ENCODE assay signal across 1 cellular context in genomic region chr19:40805258-40805868, GRCh38.
TF ChIP-seq lines count a peak whose summit lies in the region.

No MANE protein-coding gene starts in this region.

TF ChIP-seq in K562, 482 proteins besides CTCF, POLR2A, EP300 and RAD21:
- TF ChIP-seq BCOR (IDR thresholded peaks at IDR 0.05) (no peak), ZFX (CRISPR knock-in tag; IDR thresholded peaks at IDR 0.05) (no peak), NBN (IDR thresholded peaks at IDR 0.05; ENCODE audit: low read depth) (no peak), ZNF311 (CRISPR knock-in tag; IDR thresholded peaks at IDR 0.05) (no peak), ZNF75A (CRISPR knock-in tag; IDR thresholded peaks at IDR 0.05) (no peak), ZNF583 (CRISPR knock-in tag; IDR thresholded peaks at IDR 0.05) (no peak), ZBED1 (IDR thresholded peaks at IDR 0.05) (no peak), PTTG1 (tag; IDR thresholded peaks at IDR 0.05; ENCODE audit: low read depth) (no peak), PHF8 (IDR thresholded peaks at IDR 0.05; ENCODE audit: borderline replicate concordance, low read length) (no peak), HNRNPH1 (optimal IDR thresholded peaks at IDR 0.05; ENCODE audit: low read depth, low read length) (no peak), SNAPC5 (CRISPR knock-in tag; IDR thresholded peaks at IDR 0.05) (no peak), ETV6 (IDR thresholded peaks at IDR 0.05; ENCODE audit: borderline replicate concordance in 1 of 2, low read depth in 2 of 2, low read length in 1 of 2) (no peak), ETV6 (CRISPR knock-in tag; IDR thresholded peaks at IDR 0.05; ENCODE audit: borderline replicate concordance) (no peak), RBBP5 (IDR thresholded peaks at IDR 0.05; ENCODE audit: borderline replicate concordance, insufficient read depth, low read length, poor library complexity, severe bottlenecking) (no peak), BMI1 (IDR thresholded peaks at IDR 0.05; ENCODE audit: low read length) (no peak), SRF (CRISPR knock-in tag; IDR thresholded peaks at IDR 0.05) (no peak)
- TF ChIP-seq, protein P1, sequence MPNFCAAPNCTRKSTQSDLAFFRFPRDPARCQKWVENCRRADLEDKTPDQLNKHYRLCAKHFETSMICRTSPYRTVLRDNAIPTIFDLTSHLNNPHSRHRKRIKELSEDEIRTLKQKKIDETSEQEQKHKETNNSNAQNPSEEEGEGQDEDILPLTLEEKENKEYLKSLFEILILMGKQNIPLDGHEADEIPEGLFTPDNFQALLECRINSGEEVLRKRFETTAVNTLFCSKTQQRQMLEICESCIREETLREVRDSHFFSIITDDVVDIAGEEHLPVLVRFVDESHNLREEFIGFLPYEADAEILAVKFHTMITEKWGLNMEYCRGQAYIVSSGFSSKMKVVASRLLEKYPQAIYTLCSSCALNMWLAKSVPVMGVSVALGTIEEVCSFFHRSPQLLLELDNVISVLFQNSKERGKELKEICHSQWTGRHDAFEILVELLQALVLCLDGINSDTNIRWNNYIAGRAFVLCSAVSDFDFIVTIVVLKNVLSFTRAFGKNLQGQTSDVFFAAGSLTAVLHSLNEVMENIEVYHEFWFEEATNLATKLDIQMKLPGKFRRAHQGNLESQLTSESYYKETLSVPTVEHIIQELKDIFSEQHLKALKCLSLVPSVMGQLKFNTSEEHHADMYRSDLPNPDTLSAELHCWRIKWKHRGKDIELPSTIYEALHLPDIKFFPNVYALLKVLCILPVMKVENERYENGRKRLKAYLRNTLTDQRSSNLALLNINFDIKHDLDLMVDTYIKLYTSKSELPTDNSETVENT (CRISPR knock-in tag; IDR thresholded peaks at IDR 0.05) = no peak
- TF ChIP-seq, protein P2, sequence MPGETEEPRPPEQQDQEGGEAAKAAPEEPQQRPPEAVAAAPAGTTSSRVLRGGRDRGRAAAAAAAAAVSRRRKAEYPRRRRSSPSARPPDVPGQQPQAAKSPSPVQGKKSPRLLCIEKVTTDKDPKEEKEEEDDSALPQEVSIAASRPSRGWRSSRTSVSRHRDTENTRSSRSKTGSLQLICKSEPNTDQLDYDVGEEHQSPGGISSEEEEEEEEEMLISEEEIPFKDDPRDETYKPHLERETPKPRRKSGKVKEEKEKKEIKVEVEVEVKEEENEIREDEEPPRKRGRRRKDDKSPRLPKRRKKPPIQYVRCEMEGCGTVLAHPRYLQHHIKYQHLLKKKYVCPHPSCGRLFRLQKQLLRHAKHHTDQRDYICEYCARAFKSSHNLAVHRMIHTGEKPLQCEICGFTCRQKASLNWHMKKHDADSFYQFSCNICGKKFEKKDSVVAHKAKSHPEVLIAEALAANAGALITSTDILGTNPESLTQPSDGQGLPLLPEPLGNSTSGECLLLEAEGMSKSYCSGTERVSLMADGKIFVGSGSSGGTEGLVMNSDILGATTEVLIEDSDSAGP (CRISPR knock-in tag; IDR thresholded peaks at IDR 0.05) = no peak
- TF ChIP-seq, protein P3, sequence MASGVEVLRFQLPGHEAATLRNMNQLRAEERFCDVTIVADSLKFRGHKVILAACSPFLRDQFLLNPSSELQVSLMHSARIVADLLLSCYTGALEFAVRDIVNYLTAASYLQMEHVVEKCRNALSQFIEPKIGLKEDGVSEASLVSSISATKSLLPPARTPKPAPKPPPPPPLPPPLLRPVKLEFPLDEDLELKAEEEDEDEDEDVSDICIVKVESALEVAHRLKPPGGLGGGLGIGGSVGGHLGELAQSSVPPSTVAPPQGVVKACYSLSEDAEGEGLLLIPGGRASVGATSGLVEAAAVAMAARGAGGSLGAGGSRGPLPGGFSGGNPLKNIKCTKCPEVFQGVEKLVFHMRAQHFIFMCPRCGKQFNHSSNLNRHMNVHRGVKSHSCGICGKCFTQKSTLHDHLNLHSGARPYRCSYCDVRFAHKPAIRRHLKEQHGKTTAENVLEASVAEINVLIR (CRISPR knock-in tag; IDR thresholded peaks at IDR 0.05) = no peak
- TF ChIP-seq, protein P4, sequence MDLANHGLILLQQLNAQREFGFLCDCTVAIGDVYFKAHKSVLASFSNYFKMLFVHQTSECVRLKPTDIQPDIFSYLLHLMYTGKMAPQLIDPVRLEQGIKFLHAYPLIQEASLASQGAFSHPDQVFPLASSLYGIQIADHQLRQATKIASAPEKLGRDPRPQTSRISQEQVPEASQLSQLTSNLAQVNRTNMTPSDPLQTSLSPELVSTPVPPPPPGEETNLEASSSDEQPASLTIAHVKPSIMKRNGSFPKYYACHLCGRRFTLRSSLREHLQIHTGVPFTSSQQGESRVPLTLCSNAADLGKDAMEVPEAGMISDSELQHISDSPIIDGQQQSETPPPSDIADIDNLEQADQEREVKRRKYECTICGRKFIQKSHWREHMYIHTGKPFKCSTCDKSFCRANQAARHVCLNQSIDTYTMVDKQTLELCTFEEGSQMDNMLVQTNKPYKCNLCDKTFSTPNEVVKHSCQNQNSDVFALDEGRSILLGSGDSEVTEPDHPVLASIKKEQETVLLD (IDR thresholded peaks at IDR 0.05) = no peak
- TF ChIP-seq, protein P5, sequence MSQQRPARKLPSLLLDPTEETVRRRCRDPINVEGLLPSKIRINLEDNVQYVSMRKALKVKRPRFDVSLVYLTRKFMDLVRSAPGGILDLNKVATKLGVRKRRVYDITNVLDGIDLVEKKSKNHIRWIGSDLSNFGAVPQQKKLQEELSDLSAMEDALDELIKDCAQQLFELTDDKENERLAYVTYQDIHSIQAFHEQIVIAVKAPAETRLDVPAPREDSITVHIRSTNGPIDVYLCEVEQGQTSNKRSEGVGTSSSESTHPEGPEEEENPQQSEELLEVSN (IDR thresholded peaks at IDR 0.05; ENCODE audit: borderline replicate concordance in 1 of 2, extremely low read depth in 1 of 2, insufficient read depth in 1 of 2, insufficient read length in 1 of 2, low read depth in 1 of 2, low read length in 1 of 2, poor library complexity in 1 of 2, severe bottlenecking in 1 of 2) = no peak
